ENCODE assay signal across 8 cellular contexts in the genomic region with DNA sequence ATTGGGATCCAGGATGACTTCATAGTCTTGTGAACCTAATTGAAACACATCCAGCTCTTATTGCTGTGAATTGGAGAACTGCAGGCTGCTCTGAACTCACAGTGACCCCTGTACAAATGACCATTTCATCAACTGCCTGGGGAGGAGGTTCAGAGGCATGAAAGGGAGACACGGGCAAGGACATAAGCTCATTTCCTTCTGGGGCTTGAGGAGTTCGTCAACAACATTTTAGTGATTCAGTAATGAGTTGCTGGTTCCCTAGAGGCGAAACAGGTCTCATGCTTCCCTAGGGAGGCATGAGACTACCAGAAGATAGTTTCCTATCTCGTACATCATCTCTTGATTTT.
DNase-seq lines count a peak whose midpoint lies in the region; ATAC-seq and TF ChIP-seq lines count a peak whose summit lies in the region.

No MANE protein-coding gene starts in this region.

- 0 out of 4 replicates have a peak, but pooled peaks cover 0 to 3% of the 10 kb centered on the region in 2 experiments for H3K79me1 ChIP-seq in IMR-90 (ENCODE audit: low read depth in 1 of 2, low read length in 2 of 2)

- in situ Hi-C loops in IMR-90 (cut with MboI; ENCODE audit: low sequenced_read_pairs), result loop anchor here (10.0 kb wide), 1 partner anchor 546 kb away; the partner anchor contains the start of gene TRIB2

- peak overlapping the region; percentile 44 for H3K4ac ChIP-seq in IMR-90 (ENCODE audit: low read depth, low read length)

- dilution Hi-C loops in IMR-90 (cut with HindIII; ENCODE audit: low sequenced_read_pairs, unreplicated experiment), result no loop called here

- H2AFZ ChIP-seq in IMR-90 (replicated peaks; ENCODE audit: low read length, poor library complexity), result peak overlapping the region; percentile 63

- peak overlapping the region; percentile 46 for H3K14ac ChIP-seq in IMR-90 (replicated peaks; ENCODE audit: low read depth, low read length)

- no peaks in the 10 kb centered on the region for H4K20me1 ChIP-seq in IMR-90 (ENCODE audit: insufficient read depth, low read length)

- H3K9ac ChIP-seq in IMR-90 (ENCODE audit: low read depth, low read length), result no peak overlapping the region

- peak overlapping the region; percentile 63 to 68; a peak in 3 of 4 replicates for H4K8ac ChIP-seq in IMR-90 (ENCODE audit: low read depth in 2 of 2, low read length in 2 of 2)

- peak; percentile 53 for ATAC-seq in IMR-90 (ENCODE audit: low read depth)
- peak; percentile 24 for ATAC-seq in effector memory CD8-positive, alpha-beta T cell (replicated peaks)
- peak; percentile 34 to 41 for ATAC-seq in naive B cell (ENCODE audit: low read depth in 2 of 2)
- ATAC-seq in HG02678 (IDR thresholded peaks at IDR 0.05; ENCODE audit: unreplicated experiment), result no peak
- no peak for ATAC-seq in T-cell (replicated peaks in 1 of 4)
- no peak for ATAC-seq in GM18511 (IDR thresholded peaks at IDR 0.05; ENCODE audit: unreplicated experiment)

- H3K27ac Mint-ChIP-seq in effector memory CD8-positive, alpha-beta T cell, result peak overlapping the region; percentile 7 to 19
- H3K27ac Mint-ChIP-seq in naive B cell (peak overlapping the region in 1 of 6 donors; percentile 79), T-cell (peak overlapping the region in 1 of 2 donors; percentile 50)

- peak overlapping the region; percentile 59; the same call in 2 of the 3 replicates for H2BK15ac ChIP-seq in IMR-90 (ENCODE audit: low read depth, low read length)

- H3K9me3 Mint-ChIP-seq in effector memory CD8-positive, alpha-beta T cell, result no peaks in the 10 kb centered on the region
- H3K9me3 Mint-ChIP-seq in naive B cell (peaks cover 0 to 4% (median 0%) of the 10 kb centered on the region in 7 donors), T-cell (no peaks in the 10 kb centered on the region)

- peak overlapping the region; percentile 73; the same call in 1 of the 2 replicates for H4K91ac ChIP-seq in IMR-90 (ENCODE audit: insufficient read depth, low read depth, low read length)

- H2BK5ac ChIP-seq in IMR-90 (ENCODE audit: low read depth, low read length, poor library complexity, severe bottlenecking), result peak overlapping the region; percentile 63

- 0 out of 2 replicates have a peak, but pooled peaks have one; percentile 5 for TF ChIP-seq POLR2A in IMR-90 (IDR thresholded peaks at IDR 0.05; ENCODE audit: low read depth, low read length)

- no peak overlapping the region for H3K56ac ChIP-seq in IMR-90 (ENCODE audit: extremely low read depth, insufficient read depth, low read length)

- TF ChIP-seq CTCF in IMR-90 (conservative IDR thresholded peaks at IDR 0.05; ENCODE audit: low read depth, low read length), result no peak

- BruUV-seq in IMR-90 (replicated peaks; lab: Mats Ljungman, UMichigan), result no TSS peak

- no peaks in the 10 kb centered on the region for H3K36me3 ChIP-seq in IMR-90 (ENCODE audit: control insufficient read depth, insufficient read depth, low read length)

- no peak for TF ChIP-seq RAD21 in IMR-90 (IDR thresholded peaks at IDR 0.05; ENCODE audit: low read length)

- H3K9me3 ChIP-seq in IMR-90 (ENCODE audit: control insufficient read depth, insufficient read depth, low read length), result no peaks in the 10 kb centered on the region

- no peaks in the 10 kb centered on the region for H3K27me3 ChIP-seq in IMR-90 (ENCODE audit: control insufficient read depth, insufficient read depth, low read length)

- no peak overlapping the region for H3K4me3 Mint-ChIP-seq in effector memory CD8-positive, alpha-beta T cell
- peak overlapping the region in 5 of 8 donors; percentile 9 to 69 (median 55) for H3K4me3 Mint-ChIP-seq in naive B cell
- H3K4me3 Mint-ChIP-seq in T-cell, result peak overlapping the region in 1 of 3 donors; percentile 47

- H3K4me1 ChIP-seq in IMR-90 (ENCODE audit: control insufficient read depth, insufficient read depth, low read length), result peaks cover 18% of the 10 kb centered on the region

- H3K18ac ChIP-seq in IMR-90 (ENCODE audit: low read depth, low read length), result peak overlapping the region; percentile 47

- H3K9me1 ChIP-seq in IMR-90 (ENCODE audit: insufficient read depth, low read length), result peaks cover 15% of the 10 kb centered on the region

- 100% methylated on average over 1 of the region's 4 CpGs; no CpG with 5 or more reads in 1 of the 2 experiments for WGBS in IMR-90 (ENCODE audit: extremely low coverage in 2 of 2, insufficient read length in 1 of 2), 2 experiments

- POLR2A ChIA-PET in IMR-90 (lab: Charles Lee; ENCODE audit: unreplicated experiment) (no interaction called here), T-cell (lab: Charles Lee) (interaction anchor here in 1 of 2 donors (1.2 kb wide), 1 partner anchor 10 kb away, joined by 3 read pairs; no protein-coding TSS in a partner anchor)

- DNase-seq in AG20443 (ENCODE audit: low spot score), result peak; percentile 72
- peak; percentile 82 for DNase-seq in IMR-90
- DNase-seq in effector memory CD8-positive, alpha-beta T cell, result no peak
- DNase-seq in naive B cell, result no peak
- no peak for DNase-seq in activated T-cell treated with anti-CD3 and anti-CD28 coated beads, Interleukin-2, amount 50 U/mL, for 1 hour
- DNase-seq in T-cell, result no peak

- peak overlapping the region; percentile 87 for H2BK120ac ChIP-seq in IMR-90 (ENCODE audit: low read depth, low read length)

- H2AK9ac ChIP-seq in IMR-90 (replicated peaks; ENCODE audit: low read depth, low read length, poor library complexity), result peak overlapping the region; percentile 55

- H3K4me2 ChIP-seq in IMR-90 (ENCODE audit: low read depth, low read length), result no peak overlapping the region

- peak overlapping the region; percentile 63 for H4K5ac ChIP-seq in IMR-90 (ENCODE audit: low read depth, low read length)

- H3K36me3 Mint-ChIP-seq in effector memory CD8-positive, alpha-beta T cell (ENCODE audit: insufficient read depth), result no peaks in the 10 kb centered on the region
- peaks cover 4 to 7% of the 10 kb centered on the region in 2 donors for H3K36me3 Mint-ChIP-seq in naive B cell
- H3K36me3 Mint-ChIP-seq in T-cell, result no peaks in the 10 kb centered on the region

- intact Hi-C loops in IMR-90 (cut with micrococcal nuclease), result loop anchor here (2.0 kb wide), 1 partner anchor 548 kb away; the partner anchor contains the start of gene TRIB2

- CTCF ChIA-PET in IMR-90 (lab: Yijun Ruan, JAX) (interaction anchor here (0.7 to 2.7 kb wide), 3 partner anchors 9 to 838 kb away, joined by 3 to 8 read pairs (median 7); no protein-coding TSS in a partner anchor), T-cell (lab: Charles Lee) (no interaction called here)

- H3K27me3 Mint-ChIP-seq in effector memory CD8-positive, alpha-beta T cell, result peaks cover 6 to 10% of the 10 kb centered on the region in 2 donors
- H3K27me3 Mint-ChIP-seq in naive B cell, result no peaks in the 10 kb centered on the region
- peaks cover 0 to 3% of the 10 kb centered on the region in 2 donors for H3K27me3 Mint-ChIP-seq in T-cell

- no peak overlapping the region for H3K4me3 ChIP-seq in IMR-90 (ENCODE audit: insufficient read depth, low read depth, low read length)

- H2AK5ac ChIP-seq in IMR-90 (ENCODE audit: low read depth, low read length), result peak overlapping the region; percentile 14

- H3K23ac ChIP-seq in IMR-90 (ENCODE audit: low read depth, low read length), result peak overlapping the region; percentile 39; the same call in 1 of the 2 replicates

- H3K4me1 Mint-ChIP-seq in effector memory CD8-positive, alpha-beta T cell (ENCODE audit: low read depth in 2 of 2), result peaks cover 8 to 9% of the 10 kb centered on the region in 2 donors
- H3K4me1 Mint-ChIP-seq in naive B cell (peaks cover 35 to 54% (median 47%) of the 10 kb centered on the region in 3 donors), T-cell (peaks cover 32 to 64% (median 46%) of the 10 kb centered on the region in 3 donors)

- peak overlapping the region; percentile 70; the same call in 1 of the 2 replicates for H3K27ac ChIP-seq in IMR-90 (ENCODE audit: insufficient read depth, low read length)

- H2BK20ac ChIP-seq in IMR-90 (ENCODE audit: low read depth, low read length), result peak overlapping the region; percentile 42

TF ChIP-seq in IMR-90, 13 proteins besides CTCF, POLR2A, EP300 and RAD21:
- TF ChIP-seq NFE2L2 (IDR thresholded peaks at IDR 0.05; ENCODE audit: low read depth, low read length), result no peak
- TF ChIP-seq SMC3 (IDR thresholded peaks at IDR 0.05; ENCODE audit: low read depth, low read length), result no peak
- no peak for TF ChIP-seq MAZ (IDR thresholded peaks at IDR 0.05; ENCODE audit: borderline replicate concordance, low read depth, low read length)
- TF ChIP-seq CEBPB (IDR thresholded peaks at IDR 0.05; ENCODE audit: low read depth, low read length), result no peak
- no peak for TF ChIP-seq MXI1 (IDR thresholded peaks at IDR 0.05; ENCODE audit: borderline replicate concordance, low read depth, low read length)
- no peak for TF ChIP-seq CHD1 (IDR thresholded peaks at IDR 0.05; ENCODE audit: low read depth, low read length)
- no peak for TF ChIP-seq MAFK (IDR thresholded peaks at IDR 0.05; ENCODE audit: low read depth, low read length)
- TF ChIP-seq RFX5 (IDR thresholded peaks at IDR 0.05; ENCODE audit: low read depth, low read length), result no peak
- TF ChIP-seq ELK1 (IDR thresholded peaks at IDR 0.05; ENCODE audit: borderline replicate concordance, low read depth, low read length), result no peak
- no peak for TF ChIP-seq BHLHE40 (IDR thresholded peaks at IDR 0.05; ENCODE audit: low read depth, low read length)
- no peak for TF ChIP-seq RCOR1 (IDR thresholded peaks at IDR 0.05; ENCODE audit: insufficient replicate concordance, low read length)

Comparison
In these comparisons a context has a peak if more than half of its experiments do, and no peak if none do; other contexts are left out.
1. DNase-seq: peak in AG20443 (single experiment) and IMR-90 (single experiment); none in effector memory CD8-positive, alpha-beta T cell (0 of 3), naive B cell (single experiment), activated T-cell treated with anti-CD3 and anti-CD28 coated beads, Interleukin-2, amount 50 U/mL, for 1 hour (single experiment) and T-cell (0 of 34).
2. ATAC-seq: peak in IMR-90 (single experiment), effector memory CD8-positive, alpha-beta T cell (single experiment) and naive B cell (2 of 2); none in HG02678 (single experiment), T-cell (0 of 4) and GM18511 (single experiment).
3. H3K4me3 Mint-ChIP-seq: peak in naive B cell (5 of 8); none in effector memory CD8-positive, alpha-beta T cell (0 of 2).